In the genomic region with DNA sequence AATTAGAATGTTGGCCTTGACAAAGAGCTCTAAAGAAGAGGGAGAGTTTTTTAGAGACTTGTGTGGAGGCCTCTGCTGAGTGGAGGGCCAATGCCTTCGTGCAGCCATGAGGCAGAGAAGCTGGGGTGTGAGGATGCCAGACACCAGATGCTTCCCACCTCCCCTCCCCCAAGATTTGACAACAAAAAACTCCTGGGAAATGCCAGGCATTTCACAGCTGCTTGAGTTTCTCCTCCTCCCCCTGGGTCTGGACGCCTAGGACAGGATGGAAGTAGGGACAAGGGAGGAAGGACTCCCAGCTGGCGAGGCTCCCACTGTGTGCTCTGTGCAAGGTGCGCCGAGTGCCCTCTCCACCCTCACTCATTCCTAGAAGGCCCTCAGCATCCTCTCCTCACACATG, we compare ENCODE assay signal across 30 cellular contexts. TPM values are rescaled to one million over a fixed set of nuclear protein-coding genes. Genes with fewer than 3 reads are reported as not detected.
DNase-seq lines count a peak whose midpoint lies in the region; ATAC-seq and TF ChIP-seq lines count a peak whose summit lies in the region.
"Had no signal": no experiment of that assay in that cellular context is flagged by ENCODE, and none has a peak within 500 bp of the region (broad histone marks: within the 10 kb centered on the region; RNA-seq: fewer than 3 reads in every experiment).

No MANE protein-coding gene starts in this region.

- no peak overlapping the region for H3K27ac ChIP-seq in naive thymus-derived CD4-positive, alpha-beta T cell (ENCODE audit: low read depth, low read length)
- H3K27ac ChIP-seq: 22Rv1, esophagus squamous epithelium, left lung, psoas muscle, thyroid gland, WERI-Rb-1 had no signal

- no peaks in the 10 kb centered on the region for H3K36me3 ChIP-seq in naive thymus-derived CD4-positive, alpha-beta T cell (ENCODE audit: control insufficient read depth in 2 of 3, insufficient read depth in 3 of 3, low read length in 3 of 3)
- H3K36me3 ChIP-seq: BE2C, esophagus squamous epithelium, left lung, thyroid gland, WERI-Rb-1 had no signal

- H3K4me3 Mint-ChIP-seq in naive thymus-derived CD4-positive, alpha-beta T cell, result no peak overlapping the region
- H3K4me3 Mint-ChIP-seq: activated naive CD4-positive, alpha-beta T cell treated with anti-CD3 and anti-CD28 coated beads, Interleukin-2, amount 50 U/mL, for 24 hours; IgD-negative memory B cell; mesothelial cell of epicardium; T-helper 2 cell treated with Interferon-gamma antibody and Interleukin-4, amounts not matched to agents 5 μg/mL and 100 μg/mL, for 36 hours had no signal

- CTCF ChIA-PET in naive thymus-derived CD4-positive, alpha-beta T cell (lab: Charles Lee), result no interaction called here

- H3K9me3 ChIP-seq in naive thymus-derived CD4-positive, alpha-beta T cell (ENCODE audit: control insufficient read depth in 2 of 3, low read length in 3 of 3), result no peaks in the 10 kb centered on the region
- H3K9me3 ChIP-seq: BE2C, esophagus squamous epithelium, left lung, psoas muscle, thyroid gland had no signal

- peaks cover 0 to 6% (median 0%) of the 10 kb centered on the region in 5 donors for H3K27me3 Mint-ChIP-seq in naive thymus-derived CD4-positive, alpha-beta T cell
- H3K27me3 Mint-ChIP-seq: activated naive CD4-positive, alpha-beta T cell treated with anti-CD3 and anti-CD28 coated beads, Interleukin-2, amount 50 U/mL, for 24 hours had no signal

- no peaks in the 10 kb centered on the region for H3K4me1 Mint-ChIP-seq in naive thymus-derived CD4-positive, alpha-beta T cell
- H3K4me1 Mint-ChIP-seq: activated naive CD4-positive, alpha-beta T cell treated with anti-CD3 and anti-CD28 coated beads, Interleukin-2, amount 50 U/mL, for 24 hours had no signal

- POLR2A ChIA-PET in naive thymus-derived CD4-positive, alpha-beta T cell (lab: Charles Lee), result no interaction called here

- DNase-seq in DMS 273 (lab: John Stamatoyannopoulos, UW; ENCODE audit: unreplicated experiment) (peak; percentile 5), DMS 273 treated with DMSO at 0.1 percent for 48 hours (lab: John Stamatoyannopoulos, UW) (no peak), RPMI7951 (ENCODE audit: low read depth) (peak; percentile 33), fibroblast of villous mesenchyme (ENCODE audit: low read depth) (peak; percentile 18), retina (peak; percentile 13), DMS53 treated with DMSO at 0.1 percent for 48 hours (lab: John Stamatoyannopoulos, UW; ENCODE audit: unreplicated experiment) (no peak), NCI-H187 (lab: John Stamatoyannopoulos, UW) (no peak)
- no peak for DNase-seq in naive thymus-derived CD4-positive, alpha-beta T cell
- DNase-seq: activated CD4-positive, alpha-beta T cell treated with anti-CD3 and anti-CD28 coated beads, Interleukin-2, amount 50 U/mL, for 1 hour; aorta; BE2C; cerebellar nuclear complex; effector CD8-positive, alpha-beta T cell; esophagus squamous epithelium; GOT3; left lung; NCI-H1417 treated with DMSO at 0.1 percent for 48 hours; NCI-H526; psoas muscle; stimulated activated CD4-positive, alpha-beta T cell treated with anti-CD3 and anti-CD28 coated beads, Interleukin-4, amount 100 ng/mL, for 1 hour; stimulated activated naive CD4-positive, alpha-beta T cell treated with Interleukin-2 at 50 U/mL for 16 hours; thyroid gland; WERI-Rb-1 had no signal

- peak overlapping the region in 1 of 9 donors; percentile 5 for H3K27ac Mint-ChIP-seq in naive thymus-derived CD4-positive, alpha-beta T cell
- H3K27ac Mint-ChIP-seq: activated naive CD4-positive, alpha-beta T cell treated with anti-CD3 and anti-CD28 coated beads, Interleukin-2, amount 50 U/mL, for 24 hours; IgD-negative memory B cell; mesothelial cell of epicardium; T-helper 2 cell treated with Interferon-gamma antibody and Interleukin-4, amounts not matched to agents 5 μg/mL and 100 μg/mL, for 36 hours had no signal

- intact Hi-C loops in naive thymus-derived CD4-positive, alpha-beta T cell (cut with micrococcal nuclease), result no loop called here

- H3K4me3 ChIP-seq in fibroblast of villous mesenchyme (ENCODE audit: low read depth, low read length), result no peak overlapping the region
- H3K4me3 ChIP-seq in naive thymus-derived CD4-positive, alpha-beta T cell (ENCODE audit: low read length), result no peak overlapping the region
- H3K4me3 ChIP-seq: esophagus squamous epithelium, left lung, psoas muscle, smooth muscle cell, thyroid gland had no signal

- no peak for TF ChIP-seq CTCF in fibroblast of villous mesenchyme (IDR thresholded peaks at IDR 0.05; ENCODE audit: insufficient read depth, low read depth, low read length)

- H3K27me3 ChIP-seq in naive thymus-derived CD4-positive, alpha-beta T cell (ENCODE audit: control insufficient read depth in 2 of 2, insufficient read depth in 2 of 2, low read length in 2 of 2), result no peaks in the 10 kb centered on the region
- H3K27me3 ChIP-seq: BE2C, thyroid gland had no signal

- ATAC-seq in naive thymus-derived CD4-positive, alpha-beta T cell, result no peak
- ATAC-seq: left lung, psoas muscle had no signal

- H3K9me3 Mint-ChIP-seq in naive thymus-derived CD4-positive, alpha-beta T cell, result no peaks in the 10 kb centered on the region
- H3K9me3 Mint-ChIP-seq: activated naive CD4-positive, alpha-beta T cell treated with anti-CD3 and anti-CD28 coated beads, Interleukin-2, amount 50 U/mL, for 24 hours; mesothelial cell of epicardium; T-helper 2 cell treated with Interferon-gamma antibody and Interleukin-4, amounts not matched to agents 5 μg/mL and 100 μg/mL, for 36 hours had no signal

- H3K36me3 Mint-ChIP-seq in naive thymus-derived CD4-positive, alpha-beta T cell, result no peaks in the 10 kb centered on the region
- H3K36me3 Mint-ChIP-seq: activated naive CD4-positive, alpha-beta T cell treated with anti-CD3 and anti-CD28 coated beads, Interleukin-2, amount 50 U/mL, for 24 hours; IgD-negative memory B cell; mesothelial cell of epicardium had no signal

- H3K4me1 ChIP-seq in naive thymus-derived CD4-positive, alpha-beta T cell (ENCODE audit: control insufficient read depth in 2 of 2, insufficient read depth in 2 of 2, low read length in 2 of 2), result no peaks in the 10 kb centered on the region
- H3K4me1 ChIP-seq: BE2C, esophagus squamous epithelium, left lung, psoas muscle, thyroid gland had no signal

RNA-seq across cellular contexts. Expression of a gene that starts 20.1 kb away (rescaled TPM):
- total RNA-seq in RPMI7951 (2014; rRNA removed; shearing (Covaris generic)), result under 0.01 TPM in 1 of 2 replicates, not detected in the other
- total RNA-seq in fibroblast of villous mesenchyme, result not detected in 2 replicates
- not detected for total RNA-seq in naive thymus-derived CD4-positive, alpha-beta T cell
- polyA plus RNA-seq in naive thymus-derived CD4-positive, alpha-beta T cell, result under 1 TPM in 1 of 2 donors, not detected in 1; 0.07 TPM
- total RNA-seq: aorta, esophagus squamous epithelium, left lung, psoas muscle, smooth muscle cell had no signal
- polyA plus RNA-seq: aorta, neural cell, psoas muscle, smooth muscle cell had no signal

RNA-seq across cellular contexts. Expression of a gene that starts 32.8 kb away (rescaled TPM):
- 11.8 and 17.0 TPM in 2 replicates for total RNA-seq in RPMI7951 (2014; rRNA removed; shearing (Covaris generic))
- 12.6 and 13.0 TPM in 2 replicates for total RNA-seq in fibroblast of villous mesenchyme
- total RNA-seq in naive thymus-derived CD4-positive, alpha-beta T cell, result 10 to 100 TPM; 12.1 to 25.1 (median 16.4) TPM
- polyA plus RNA-seq in naive thymus-derived CD4-positive, alpha-beta T cell, result 10 to 100 TPM; 51.3 to 74.5 TPM

Comparison
In these comparisons a context has a peak if more than half of its experiments do, and no peak if none do; other contexts are left out.
1. DNase-seq: peak in DMS 273 (single experiment), RPMI7951 (single experiment), fibroblast of villous mesenchyme (single experiment) and retina (single experiment); none in DMS 273 treated with DMSO at 0.1 percent for 48 hours (single experiment), DMS53 treated with DMSO at 0.1 percent for 48 hours (single experiment), naive thymus-derived CD4-positive, alpha-beta T cell (0 of 9) and NCI-H187 (0 of 2).